In genomic region chr14:100348253-100348729, GRCh38 we compare ENCODE assay signal across 1 cellular context.
TF ChIP-seq lines count a peak whose summit lies in the region.

No MANE protein-coding gene starts in this region.

TF ChIP-seq in K562, 482 proteins besides CTCF, POLR2A, EP300 and RAD21:
- no peak for TF ChIP-seq ELF2 (CRISPR knock-in tag; IDR thresholded peaks at IDR 0.05)
- TF ChIP-seq RBFOX2 (IDR thresholded peaks at IDR 0.05; ENCODE audit: low read depth, low read length), result peak; percentile 64
- TF ChIP-seq POLR2G (IDR thresholded peaks at IDR 0.05; ENCODE audit: low read depth, low read length), result peak; percentile 63
